ENCODE assay signal across 10 cellular contexts in genomic region chr5:132488590-132488989, GRCh38. TPM values are rescaled to one million over a fixed set of nuclear protein-coding genes. Genes with fewer than 3 reads are reported as not detected.
DNase-seq lines count a peak whose midpoint lies in the region; ATAC-seq and TF ChIP-seq lines count a peak whose summit lies in the region.
"Had no signal": no experiment of that assay in that cellular context is flagged by ENCODE, and none has a peak within 500 bp of the region (broad histone marks: within the 10 kb centered on the region; RNA-seq: fewer than 3 reads in every experiment).

No MANE protein-coding gene starts in this region.

- H3K36me3 Mint-ChIP-seq in IgD-negative memory B cell = peaks cover 13% of the 10 kb centered on the region
- H3K36me3 Mint-ChIP-seq in natural killer cell = peaks cover 22% of the 10 kb centered on the region

- peak overlapping the region; percentile 91 for H3K4me3 ChIP-seq in AG10803 (ENCODE audit: low read length)
- peak overlapping the region; percentile 85 for H3K4me3 ChIP-seq in brain microvascular endothelial cell (ENCODE audit: low read depth, low read length)

- no peak for ATAC-seq in natural killer cell
- ATAC-seq in GM21381 (IDR thresholded peaks at IDR 0.05; ENCODE audit: unreplicated experiment) = no peak

- H3K4me1 Mint-ChIP-seq in IgD-negative memory B cell (peaks cover 36 to 58% (median 45%) of the 10 kb centered on the region in 3 donors), natural killer cell (peaks cover 74 to 83% of the 10 kb centered on the region in 2 donors)

- in situ Hi-C loops in brain microvascular endothelial cell (cut with HindIII; ENCODE audit: low pct_ligation_motif_present, low sequenced_read_pairs) = no loop called here
- in situ Hi-C loops in GM13976 (cut with MboI; ENCODE audit: low sequenced_read_pairs, unreplicated experiment) = loop anchor here (5.0 kb wide), 1 partner anchor 66 kb away; no protein-coding TSS in a partner anchor

- TF ChIP-seq CTCF in AG10803 (conservative IDR thresholded peaks at IDR 0.05; ENCODE audit: low read length) (no peak), brain microvascular endothelial cell (IDR thresholded peaks at IDR 0.05; ENCODE audit: low read depth, low read length, missing control alignments) (no peak), natural killer cell (IDR thresholded peaks at IDR 0.05) (no peak), GM13976 (IDR thresholded peaks at IDR 0.05; ENCODE audit: borderline replicate concordance, control extremely low read depth, extremely low read depth, insufficient read depth, missing control alignments) (no peak)

- intact Hi-C loops in natural killer cell (cut with micrococcal nuclease) = loop anchor here (2.0 kb wide), 1 partner anchor 16 kb away; no protein-coding TSS in a partner anchor

- no peak for DNase-seq in AG10803 (ENCODE audit: low read depth)
- DNase-seq in brain microvascular endothelial cell = no peak
- no peak for DNase-seq in natural killer cell
- no peak for DNase-seq in SHP77 (lab: John Stamatoyannopoulos, UW)
- DNase-seq in GM13976 (ENCODE audit: low spot score) = no peak
- DNase-seq in EL = no peak
- DNase-seq: NCI-H1105 treated with DMSO at 0.1 percent for 48 hours had no signal

- no peaks in the 10 kb centered on the region for H3K27me3 Mint-ChIP-seq in IgD-negative memory B cell
- no peaks in the 10 kb centered on the region for H3K27me3 Mint-ChIP-seq in natural killer cell (ENCODE audit: low read depth in 2 of 2)

- H3K9me3 Mint-ChIP-seq in IgD-negative memory B cell = no peaks in the 10 kb centered on the region
- H3K9me3 Mint-ChIP-seq in natural killer cell = no peaks in the 10 kb centered on the region

- H3K27ac ChIP-seq in brain microvascular endothelial cell = no peak overlapping the region

- H3K36me3 ChIP-seq in brain microvascular endothelial cell (replicated peaks) = peaks cover 57% of the 10 kb centered on the region

- peak overlapping the region; percentile 80 to 97 (median 94) for H3K4me3 Mint-ChIP-seq in IgD-negative memory B cell
- peak overlapping the region; percentile 96 for H3K4me3 Mint-ChIP-seq in natural killer cell

- H3K27ac Mint-ChIP-seq in IgD-negative memory B cell (peak overlapping the region; percentile 88 to 96 (median 96)), natural killer cell (peak overlapping the region; percentile 97 to 100)

- H3K27me3 ChIP-seq in brain microvascular endothelial cell (replicated peaks) = no peaks in the 10 kb centered on the region

RNA-seq across cellular contexts. Expression of gene IRF1, which starts 2.0 kb away (rescaled TPM):
- polyA plus RNA-seq in IgD-negative memory B cell = 207 TPM
- total RNA-seq in natural killer cell = 1,000 to 10,000 TPM; 1,190 to 1,513 (median 1,282) TPM

RNA-seq across cellular contexts. Expression of gene IL5, which starts 54.7 kb away (rescaled TPM):
- not detected for polyA plus RNA-seq in IgD-negative memory B cell
- not detected for total RNA-seq in natural killer cell
- total RNA-seq: omental fat pad had no signal
